ENCODE assay signal across 8 cellular contexts in genomic region chr2:70248810-70249438, GRCh38. TPM values are rescaled to one million over a fixed set of nuclear protein-coding genes. Genes with fewer than 3 reads are reported as not detected.
DNase-seq lines count a peak whose midpoint lies in the region; ATAC-seq and TF ChIP-seq lines count a peak whose summit lies in the region.

No MANE protein-coding gene starts in this region.

- no peak for TF ChIP-seq CTCF in right lobe of liver (IDR thresholded peaks at IDR 0.05)
- no peak for TF ChIP-seq CTCF in GM10248 (IDR thresholded peaks at IDR 0.05; ENCODE audit: control extremely low read depth, extremely low read depth, low read depth, missing control alignments)

- CTCF ChIA-PET in GM10248 (lab: Yijun Ruan, JAX) = interaction anchor here (0.7 to 2.0 kb wide), 2 partner anchors 9 to 29 kb away, joined by 3 to 7 read pairs; partner anchors contain the start of gene PCYOX1

- peaks cover 0 to 16% (median 5%) of the 10 kb centered on the region in 4 donors for H3K4me1 ChIP-seq in right lobe of liver

- POLR2A ChIA-PET in GM10248 (lab: Yijun Ruan, JAX) = no interaction called here

- ATAC-seq in GM18517 (IDR thresholded peaks at IDR 0.05; ENCODE audit: unreplicated experiment) (peak; percentile 53), HG02981 (IDR thresholded peaks at IDR 0.05; ENCODE audit: unreplicated experiment) (peak; percentile 33), right lobe of liver (peak; percentile 74 to 83 (median 78))

- intact Hi-C loops in right lobe of liver (cut with DNase I) = no loop called here

- no peaks in the 10 kb centered on the region for H3K36me3 ChIP-seq in right lobe of liver

- peak overlapping the region; percentile 93 to 96 (median 94) for H3K27ac ChIP-seq in right lobe of liver

- no peaks in the 10 kb centered on the region for H3K9me3 ChIP-seq in right lobe of liver

- 2% methylated on average over 24 of the region's 24 CpGs for WGBS in right lobe of liver (ENCODE audit: insufficient coverage, low coverage, low lambda C conversion rate, missing lambda C conversion rate)

- no peaks in the 10 kb centered on the region for H3K27me3 ChIP-seq in right lobe of liver

- peak; percentile 67 for DNase-seq in NCI-H2107 (lab: John Stamatoyannopoulos, UW)
- peak; percentile 71 to 97 (median 84) for DNase-seq in activated CD4-positive, CD25-positive, alpha-beta regulatory T cell (lab: John Stamatoyannopoulos, UW)
- peak; percentile 70 for DNase-seq in cerebellum (ENCODE audit: low spot score)
- peak in 1 of 3 donors; percentile 88 for DNase-seq in right lobe of liver
- peak; percentile 99 for DNase-seq in stimulated activated CD4-positive, alpha-beta T cell treated with anti-CD3 and anti-CD28 coated beads, Interleukin-2, amount 100 ng/mL, for 48 hours
- DNase-seq in GM10248 (ENCODE audit: extremely low spot score) = no peak

- no peak for TF ChIP-seq POLR2A in right lobe of liver (IDR thresholded peaks at IDR 0.05)

- H3K4me3 ChIP-seq in right lobe of liver = peak overlapping the region; percentile 65 to 87 (median 79)

RNA-seq across cellular contexts. Expression of gene TIA1, which starts 0.5 kb away (rescaled TPM):
- total RNA-seq in cerebellum = 432 TPM
- 10 to 100 TPM; 27.5 to 44.2 (median 35.8) TPM for total RNA-seq in right lobe of liver

RNA-seq across cellular contexts. Expression of gene PCYOX1, which starts 9.0 kb away (rescaled TPM):
- 35.3 TPM for total RNA-seq in cerebellum
- 100 to 1,000 TPM in 3 of 6 experiments, 10 to 100 TPM in 3; 38.8 to 186 (median 92.5) TPM for total RNA-seq in right lobe of liver

RNA-seq across cellular contexts. Expression of gene SNRPG, which starts 44.6 kb away (rescaled TPM):
- total RNA-seq in cerebellum (79.8 TPM), right lobe of liver (10 to 100 TPM; 38.7 to 96.6 (median 60.8) TPM)

RNA-seq across cellular contexts. Expression of gene FAM136A, which starts 52.9 kb away (rescaled TPM):
- total RNA-seq in cerebellum (17.1 TPM), right lobe of liver (10 to 100 TPM; 18.6 to 31.6 (median 21.1) TPM)

RNA-seq across cellular contexts. Expression of gene C2orf42, which starts 58.1 kb away (rescaled TPM):
- total RNA-seq in cerebellum (20.4 TPM), right lobe of liver (10 to 100 TPM; 10.9 to 22.5 (median 16.7) TPM)
